In the genomic region with DNA sequence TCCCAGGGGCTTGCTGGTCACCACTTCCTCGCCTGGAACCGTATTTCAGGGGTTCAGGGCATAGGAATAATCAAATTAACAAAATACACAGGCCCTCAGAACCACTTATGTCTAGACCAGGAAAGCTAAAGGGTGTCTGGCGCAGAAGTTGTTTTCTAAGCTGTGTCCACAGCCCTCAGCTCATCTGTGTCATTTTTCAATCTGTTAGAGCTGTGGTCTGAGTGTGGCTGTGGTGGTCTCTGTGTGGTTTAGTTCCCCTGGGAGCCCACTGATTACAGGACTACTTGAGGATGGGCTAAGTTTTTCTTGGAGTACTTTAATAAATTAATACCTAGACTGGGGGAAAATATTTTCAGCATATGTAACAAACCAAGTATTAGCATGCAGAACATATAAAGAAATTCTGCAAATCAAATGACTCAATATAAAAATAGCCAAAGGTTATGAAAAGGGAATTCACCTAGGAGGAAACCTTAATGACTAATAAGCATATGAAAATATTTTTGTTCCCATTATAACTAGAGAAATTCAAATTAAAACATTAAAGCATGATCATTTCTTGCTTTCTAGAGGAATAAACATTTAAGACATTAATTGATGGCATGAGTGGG, we compare ENCODE assay signal across 16 cellular contexts.
"Had no signal": no experiment of that assay in that cellular context is flagged by ENCODE, and none has a peak within 500 bp of the region (broad histone marks: within the 10 kb centered on the region; RNA-seq: fewer than 3 reads in every experiment).

No MANE protein-coding gene starts in this region.

- H3K27ac ChIP-seq: esophagus squamous epithelium, tibial nerve had no signal

- DNase-seq: activated CD4-positive, alpha-beta memory T cell treated with anti-CD3 and anti-CD28 coated beads for 36 hours; activated CD4-positive, alpha-beta T cell treated with anti-CD3 and anti-CD28 coated beads for 36 hours; activated CD8-positive, alpha-beta memory T cell treated with anti-CD3 and anti-CD28 coated beads, Interleukin-2, amount 10 ng/mL, durations not matched to agents 7 days and 5 days; effector CD8-positive, alpha-beta T cell; esophagus squamous epithelium; hippocampal formation; islet precursor cell; midbrain; nephron progenitor cell; nucleus accumbens; retina; stimulated activated CD4-positive, alpha-beta T cell treated with anti-CD3 and anti-CD28 coated beads, Interleukin-12 subunit alpha, Interleukin-12 subunit beta, amount 100 ng/mL, for 4 hours; stimulated activated naive CD8-positive, alpha-beta T cell treated with anti-CD3 and anti-CD28 coated beads, Interleukin-15, Interleukin-2, amounts not matched to agents 100 U/mL and 50 U/mL, for 24 hours; substantia nigra had no signal

- H3K27me3 ChIP-seq: esophagus squamous epithelium, tibial nerve had no signal

- H3K36me3 ChIP-seq: esophagus squamous epithelium, tibial nerve had no signal

- H3K9me3 ChIP-seq: esophagus squamous epithelium, tibial nerve had no signal

- H3K4me1 ChIP-seq: tibial nerve had no signal

- H3K4me3 ChIP-seq: esophagus squamous epithelium, lung, tibial nerve had no signal
